ENCODE assay signal across 8 cellular contexts in genomic region chr1:200628223-200628868, GRCh38. TPM values are rescaled to one million over a fixed set of nuclear protein-coding genes. Genes with fewer than 3 reads are reported as not detected.
DNase-seq lines count a peak whose midpoint lies in the region; ATAC-seq and TF ChIP-seq lines count a peak whose summit lies in the region.

No MANE protein-coding gene starts in this region.

- H3K4me1 ChIP-seq in mucosa of descending colon (ENCODE audit: low read depth), result no peaks in the 10 kb centered on the region

- ATAC-seq in GM18861 (IDR thresholded peaks at IDR 0.05; ENCODE audit: unreplicated experiment), result peak; percentile 66
- ATAC-seq in HG02798 (IDR thresholded peaks at IDR 0.05; ENCODE audit: poor library complexity, unreplicated experiment), result peak; percentile 78
- peak; percentile 65 for ATAC-seq in mucosa of descending colon

- intact Hi-C loops in mucosa of descending colon (cut with DNase I, micrococcal nuclease), result loop anchor here in 1 of 2 donors (10.0 kb wide), 1 partner anchor 176 kb away; no protein-coding TSS in a partner anchor

- no peaks in the 10 kb centered on the region for H3K9me3 ChIP-seq in mucosa of descending colon

- TF ChIP-seq CTCF in mucosa of descending colon (IDR thresholded peaks at IDR 0.05), result no peak

- H3K36me3 ChIP-seq in mucosa of descending colon (ENCODE audit: low read depth), result no peaks in the 10 kb centered on the region

- H3K4me3 ChIP-seq in mucosa of descending colon, result no peak overlapping the region

- DNase-seq in SIG-M5 (lab: John Stamatoyannopoulos, UW), result peak; percentile 66
- peak in 1 of 3 donors; percentile 26 for DNase-seq in mucosa of descending colon
- DNase-seq in iPS-NIHi11 (ENCODE audit: low spot score), result no peak
- DNase-seq in NCI-H2081 treated with DMSO at 0.1 percent for 48 hours (lab: John Stamatoyannopoulos, UW), result no peak
- no peak for DNase-seq in GF-D8 (lab: John Stamatoyannopoulos, UW)
- DNase-seq in NCI-H2107 treated with DMSO at 0.1 percent for 48 hours (lab: John Stamatoyannopoulos, UW; ENCODE audit: unreplicated experiment), result no peak

RNA-seq across cellular contexts. Expression of gene KIF14, which starts 7.8 kb away (rescaled TPM):
- 1 to 10 TPM in 1 of 3 donors, under 1 TPM in 2; 0.60 to 3.0 (median 0.81) TPM for total RNA-seq in mucosa of descending colon

RNA-seq across cellular contexts. Expression of gene DDX59, which starts 41.4 kb away (rescaled TPM):
- total RNA-seq in mucosa of descending colon, result 10 to 100 TPM; 17.7 to 28.5 (median 26.2) TPM
